ENCODE assay signal across 12 cellular contexts in the genomic region with DNA sequence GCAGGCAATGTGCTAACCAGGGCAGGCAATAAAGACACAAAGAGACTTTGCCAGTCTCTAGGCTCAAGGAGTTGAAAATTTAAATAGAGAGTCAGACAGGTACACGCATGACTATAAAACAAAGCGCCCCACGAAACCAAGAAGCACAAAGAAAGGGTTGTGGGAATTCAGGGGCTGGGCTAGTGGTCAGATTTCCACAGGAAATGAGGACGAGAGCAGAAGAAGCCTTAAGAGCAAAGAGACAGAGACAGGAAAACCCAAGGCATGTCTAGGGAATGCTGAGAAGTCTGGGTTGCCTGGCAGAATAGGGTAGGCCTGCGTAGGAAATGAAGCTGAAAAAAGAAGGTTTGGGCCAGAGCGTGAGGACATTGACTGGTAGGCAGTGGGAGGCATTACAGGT. TPM values are rescaled to one million over a fixed set of nuclear protein-coding genes. Genes with fewer than 3 reads are reported as not detected.
DNase-seq lines count a peak whose midpoint lies in the region; ATAC-seq and TF ChIP-seq lines count a peak whose summit lies in the region.
"Had no signal": no experiment of that assay in that cellular context is flagged by ENCODE, and none has a peak within 500 bp of the region (broad histone marks: within the 10 kb centered on the region; RNA-seq: fewer than 3 reads in every experiment).

No MANE protein-coding gene starts in this region.

- H3K36me3 ChIP-seq in SJSA1 (peaks cover 27% of the 10 kb centered on the region), sigmoid colon (no peaks in the 10 kb centered on the region)
- H3K36me3 ChIP-seq in naive thymus-derived CD4-positive, alpha-beta T cell (ENCODE audit: control insufficient read depth in 2 of 3, insufficient read depth in 3 of 3, low read length in 3 of 3): no peaks in the 10 kb centered on the region

- H3K36me3 Mint-ChIP-seq in Calu3 (ENCODE audit: insufficient read depth, unreplicated experiment): no peaks in the 10 kb centered on the region
- peaks cover 0 to 7% (median 0%) of the 10 kb centered on the region in 5 donors for H3K36me3 Mint-ChIP-seq in naive thymus-derived CD4-positive, alpha-beta T cell
- no peaks in the 10 kb centered on the region for H3K36me3 Mint-ChIP-seq in T-helper 17 cell (ENCODE audit: low read depth)
- H3K36me3 Mint-ChIP-seq: memory B cell had no signal

- no peak for TF ChIP-seq EP300 in sigmoid colon (IDR thresholded peaks at IDR 0.05)

- in situ Hi-C loops in ACHN (cut with HindIII; ENCODE audit: low pct_ligation_motif_present, low pct_unique_long_range_greater_than_20kb, low sequenced_read_pairs): no loop called here

- H3K9me3 ChIP-seq in SJSA1 (replicated peaks) (no peaks in the 10 kb centered on the region), sigmoid colon (no peaks in the 10 kb centered on the region), T-helper 17 cell (ENCODE audit: control insufficient read depth, low read length, poor library complexity, severe bottlenecking) (no peaks in the 10 kb centered on the region)
- H3K9me3 ChIP-seq in naive thymus-derived CD4-positive, alpha-beta T cell (ENCODE audit: control insufficient read depth in 2 of 3, low read length in 3 of 3): no peaks in the 10 kb centered on the region

- H3K27me3 Mint-ChIP-seq in Calu3 (ENCODE audit: unreplicated experiment): peaks cover 21% of the 10 kb centered on the region
- peaks cover 16 to 34% (median 20%) of the 10 kb centered on the region in 5 donors for H3K27me3 Mint-ChIP-seq in naive thymus-derived CD4-positive, alpha-beta T cell
- peaks cover 52% of the 10 kb centered on the region for H3K27me3 Mint-ChIP-seq in T-helper 17 cell

- POLR2A ChIA-PET in naive thymus-derived CD4-positive, alpha-beta T cell (lab: Charles Lee): no interaction called here

- TF ChIP-seq POLR2A in sigmoid colon (IDR thresholded peaks at IDR 0.05): no peak

- no peaks in the 10 kb centered on the region for H3K27me3 ChIP-seq in SJSA1 (replicated peaks)
- H3K27me3 ChIP-seq in sigmoid colon: no peaks in the 10 kb centered on the region
- H3K27me3 ChIP-seq in naive thymus-derived CD4-positive, alpha-beta T cell (ENCODE audit: control insufficient read depth in 2 of 2, insufficient read depth in 2 of 2, low read length in 2 of 2): no peaks in the 10 kb centered on the region

- no peak for ATAC-seq in naive thymus-derived CD4-positive, alpha-beta T cell
- ATAC-seq in GM18858 (IDR thresholded peaks at IDR 0.05; ENCODE audit: unreplicated experiment) (no peak), T-helper 17 cell (no peak)

- WGBS in sigmoid colon, 2 donors: 76 to 83% methylated on average over 6 of the region's 6 CpGs

- H3K9me3 Mint-ChIP-seq in Calu3 (ENCODE audit: low read depth, unreplicated experiment): peaks cover 3% of the 10 kb centered on the region
- H3K9me3 Mint-ChIP-seq in naive thymus-derived CD4-positive, alpha-beta T cell: peaks cover 0 to 3% (median 0%) of the 10 kb centered on the region in 11 donors
- H3K9me3 Mint-ChIP-seq: memory B cell had no signal

- H3K27ac ChIP-seq in SJSA1 (peak overlapping the region; percentile 79), sigmoid colon (peak overlapping the region; percentile 33 to 67 (median 42))
- H3K27ac ChIP-seq in naive thymus-derived CD4-positive, alpha-beta T cell (ENCODE audit: low read depth, low read length): no peak overlapping the region

- peak overlapping the region; percentile 41 for H3K27ac Mint-ChIP-seq in Calu3 (ENCODE audit: unreplicated experiment)
- H3K27ac Mint-ChIP-seq in naive thymus-derived CD4-positive, alpha-beta T cell: no peak overlapping the region
- no peak overlapping the region for H3K27ac Mint-ChIP-seq in T-helper 17 cell
- H3K27ac Mint-ChIP-seq: memory B cell had no signal

- no TSS peak for BruUV-seq in Calu3 (replicated peaks; lab: Mats Ljungman, UMichigan)

- no peak overlapping the region for H3K4me3 Mint-ChIP-seq in Calu3 (ENCODE audit: low read depth, unreplicated experiment)
- H3K4me3 Mint-ChIP-seq in naive thymus-derived CD4-positive, alpha-beta T cell: no peak overlapping the region
- H3K4me3 Mint-ChIP-seq in T-helper 17 cell: no peak overlapping the region
- H3K4me3 Mint-ChIP-seq: memory B cell had no signal

- no peak for DNase-seq in Calu3
- no peak for DNase-seq in SJSA1 (ENCODE audit: low read depth in 1 of 2, low spot score in 2 of 2)
- peak; percentile 59 for DNase-seq in fibroblast of pulmonary artery (ENCODE audit: low read depth)
- DNase-seq in sigmoid colon: no peak
- no peak for DNase-seq in naive thymus-derived CD4-positive, alpha-beta T cell
- DNase-seq in ACHN: no peak
- DNase-seq in T-helper 17 cell: no peak
- DNase-seq: activated CD4-positive, alpha-beta T cell treated with anti-CD3 and anti-CD28 coated beads for 4 hours; cerebellar nuclear complex; SHP77 had no signal

- H3K4me3 ChIP-seq in SJSA1 (no peak overlapping the region), fibroblast of pulmonary artery (replicated peaks; ENCODE audit: low read depth, low read length) (no peak overlapping the region), sigmoid colon (no peak overlapping the region)
- no peak overlapping the region for H3K4me3 ChIP-seq in naive thymus-derived CD4-positive, alpha-beta T cell (ENCODE audit: low read length)

- H3K4me1 ChIP-seq in SJSA1 (replicated peaks) (peaks cover 24% of the 10 kb centered on the region), sigmoid colon (peaks cover 0 to 11% (median 7%) of the 10 kb centered on the region in 4 donors)
- H3K4me1 ChIP-seq in naive thymus-derived CD4-positive, alpha-beta T cell (ENCODE audit: control insufficient read depth in 2 of 2, insufficient read depth in 2 of 2, low read length in 2 of 2): no peaks in the 10 kb centered on the region

- CTCF ChIA-PET in Calu3 (lab: Charles Lee): interaction anchor here (1.0 kb wide), 1 partner anchor 33 kb away, joined by 3 read pairs; no protein-coding TSS in a partner anchor
- CTCF ChIA-PET in naive thymus-derived CD4-positive, alpha-beta T cell (lab: Charles Lee): no interaction called here

- TF ChIP-seq CTCF in Calu3 (IDR thresholded peaks at IDR 0.05; ENCODE audit: unreplicated experiment) (no peak), fibroblast of pulmonary artery (IDR thresholded peaks at IDR 0.05; ENCODE audit: low read length, missing control alignments) (no peak), sigmoid colon (IDR thresholded peaks at IDR 0.05) (no peak)

- H3K4me1 Mint-ChIP-seq in Calu3 (ENCODE audit: low read depth, unreplicated experiment): peaks cover 29% of the 10 kb centered on the region
- H3K4me1 Mint-ChIP-seq in naive thymus-derived CD4-positive, alpha-beta T cell: peaks cover 0 to 1% (median 0%) of the 10 kb centered on the region in 7 donors
- peaks cover 2% of the 10 kb centered on the region for H3K4me1 Mint-ChIP-seq in T-helper 17 cell
- H3K4me1 Mint-ChIP-seq: memory B cell had no signal

- intact Hi-C loops in Calu3 (cut with micrococcal nuclease; ENCODE audit: unreplicated experiment) (loop anchor here (5.0 kb wide), 1 partner anchor 51 kb away; a partner anchor contains a TSS), sigmoid colon (cut with DNase I) (no loop called here)
- intact Hi-C loops in naive thymus-derived CD4-positive, alpha-beta T cell (cut with micrococcal nuclease): no loop called here

RNA-seq across cellular contexts. Expression of a gene that starts 51.6 kb away (rescaled TPM):
- 6.0 and 7.9 TPM in 2 replicates for total RNA-seq in Calu3 (2022)
- 37.0 and 62.0 TPM in 2 replicates for total RNA-seq in SJSA1 (2014; rRNA removed; shearing (Covaris generic))
- total RNA-seq in sigmoid colon: 10 to 100 TPM; 16.8 to 23.6 (median 20.4) TPM
- polyA plus RNA-seq in sigmoid colon: 1 to 10 TPM; 1.8 to 6.7 (median 5.0) TPM
- total RNA-seq in naive thymus-derived CD4-positive, alpha-beta T cell: 1 to 10 TPM in 1 of 5 experiments, under 1 TPM in 3, not detected in 1; 0.32 to 3.1 (median 0.62) TPM
- not detected for polyA plus RNA-seq in naive thymus-derived CD4-positive, alpha-beta T cell
- not detected for total RNA-seq in T-helper 17 cell
